ENCODE assay signal across 1 cellular context in genomic region chr12:12622418-12622817, GRCh38.
TF ChIP-seq lines count a peak whose summit lies in the region.

No MANE protein-coding gene starts in this region.

TF ChIP-seq in HepG2, 621 proteins besides CTCF, POLR2A, EP300 and RAD21:
- TF ChIP-seq RCOR2 (CRISPR knock-in tag; IDR thresholded peaks at IDR 0.05) (no peak), FIP1L1 (IDR thresholded peaks at IDR 0.05; ENCODE audit: borderline replicate concordance, insufficient read depth, low read depth, low read length) (no peak), E2F5 (CRISPR knock-in tag; conservative IDR thresholded peaks at IDR 0.05) (no peak), ATM (IDR thresholded peaks at IDR 0.05; ENCODE audit: borderline replicate concordance) (no peak), AKAP8 (CRISPR knock-in tag; IDR thresholded peaks at IDR 0.05) (no peak), XBP1 (CRISPR knock-in tag; IDR thresholded peaks at IDR 0.05) (no peak), HNRNPK (IDR thresholded peaks at IDR 0.05; ENCODE audit: low read depth, low read length, poor library complexity, severe bottlenecking) (no peak)
- TF ChIP-seq, protein P1, sequence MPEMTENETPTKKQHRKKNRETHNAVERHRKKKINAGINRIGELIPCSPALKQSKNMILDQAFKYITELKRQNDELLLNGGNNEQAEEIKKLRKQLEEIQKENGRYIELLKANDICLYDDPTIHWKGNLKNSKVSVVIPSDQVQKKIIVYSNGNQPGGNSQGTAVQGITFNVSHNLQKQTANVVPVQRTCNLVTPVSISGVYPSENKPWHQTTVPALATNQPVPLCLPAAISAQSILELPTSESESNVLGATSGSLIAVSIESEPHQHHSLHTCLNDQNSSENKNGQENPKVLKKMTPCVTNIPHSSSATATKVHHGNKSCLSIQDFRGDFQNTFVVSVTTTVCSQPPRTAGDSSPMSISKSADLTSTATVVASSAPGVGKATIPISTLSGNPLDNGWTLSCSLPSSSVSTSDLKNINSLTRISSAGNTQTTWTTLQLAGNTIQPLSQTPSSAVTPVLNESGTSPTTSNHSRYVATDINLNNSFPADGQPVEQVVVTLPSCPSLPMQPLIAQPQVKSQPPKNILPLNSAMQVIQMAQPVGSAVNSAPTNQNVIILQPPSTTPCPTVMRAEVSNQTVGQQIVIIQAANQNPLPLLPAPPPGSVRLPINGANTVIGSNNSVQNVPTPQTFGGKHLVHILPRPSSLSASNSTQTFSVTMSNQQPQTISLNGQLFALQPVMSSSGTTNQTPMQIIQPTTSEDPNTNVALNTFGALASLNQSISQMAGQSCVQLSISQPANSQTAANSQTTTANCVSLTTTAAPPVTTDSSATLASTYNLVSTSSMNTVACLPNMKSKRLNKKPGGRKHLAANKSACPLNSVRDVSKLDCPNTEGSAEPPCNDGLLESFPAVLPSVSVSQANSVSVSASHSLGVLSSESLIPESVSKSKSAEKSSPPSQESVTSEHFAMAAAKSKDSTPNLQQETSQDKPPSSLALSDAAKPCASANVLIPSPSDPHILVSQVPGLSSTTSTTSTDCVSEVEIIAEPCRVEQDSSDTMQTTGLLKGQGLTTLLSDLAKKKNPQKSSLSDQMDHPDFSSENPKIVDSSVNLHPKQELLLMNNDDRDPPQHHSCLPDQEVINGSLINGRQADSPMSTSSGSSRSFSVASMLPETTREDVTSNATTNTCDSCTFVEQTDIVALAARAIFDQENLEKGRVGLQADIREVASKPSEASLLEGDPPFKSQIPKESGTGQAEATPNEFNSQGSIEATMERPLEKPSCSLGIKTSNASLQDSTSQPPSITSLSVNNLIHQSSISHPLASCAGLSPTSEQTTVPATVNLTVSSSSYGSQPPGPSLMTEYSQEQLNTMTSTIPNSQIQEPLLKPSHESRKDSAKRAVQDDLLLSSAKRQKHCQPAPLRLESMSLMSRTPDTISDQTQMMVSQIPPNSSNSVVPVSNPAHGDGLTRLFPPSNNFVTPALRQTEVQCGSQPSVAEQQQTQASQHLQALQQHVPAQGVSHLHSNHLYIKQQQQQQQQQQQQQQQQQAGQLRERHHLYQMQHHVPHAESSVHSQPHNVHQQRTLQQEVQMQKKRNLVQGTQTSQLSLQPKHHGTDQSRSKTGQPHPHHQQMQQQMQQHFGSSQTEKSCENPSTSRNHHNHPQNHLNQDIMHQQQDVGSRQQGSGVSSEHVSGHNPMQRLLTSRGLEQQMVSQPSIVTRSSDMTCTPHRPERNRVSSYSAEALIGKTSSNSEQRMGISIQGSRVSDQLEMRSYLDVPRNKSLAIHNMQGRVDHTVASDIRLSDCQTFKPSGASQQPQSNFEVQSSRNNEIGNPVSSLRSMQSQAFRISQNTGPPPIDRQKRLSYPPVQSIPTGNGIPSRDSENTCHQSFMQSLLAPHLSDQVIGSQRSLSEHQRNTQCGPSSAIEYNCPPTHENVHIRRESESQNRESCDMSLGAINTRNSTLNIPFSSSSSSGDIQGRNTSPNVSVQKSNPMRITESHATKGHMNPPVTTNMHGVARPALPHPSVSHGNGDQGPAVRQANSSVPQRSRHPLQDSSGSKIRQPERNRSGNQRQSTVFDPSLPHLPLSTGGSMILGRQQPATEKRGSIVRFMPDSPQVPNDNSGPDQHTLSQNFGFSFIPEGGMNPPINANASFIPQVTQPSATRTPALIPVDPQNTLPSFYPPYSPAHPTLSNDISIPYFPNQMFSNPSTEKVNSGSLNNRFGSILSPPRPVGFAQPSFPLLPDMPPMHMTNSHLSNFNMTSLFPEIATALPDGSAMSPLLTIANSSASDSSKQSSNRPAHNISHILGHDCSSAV (CRISPR knock-in tag; IDR thresholded peaks at IDR 0.05; ENCODE audit: borderline replicate concordance): no peak
